Comparison of ENCODE assay signal across 1 cellular context in the genomic region with DNA sequence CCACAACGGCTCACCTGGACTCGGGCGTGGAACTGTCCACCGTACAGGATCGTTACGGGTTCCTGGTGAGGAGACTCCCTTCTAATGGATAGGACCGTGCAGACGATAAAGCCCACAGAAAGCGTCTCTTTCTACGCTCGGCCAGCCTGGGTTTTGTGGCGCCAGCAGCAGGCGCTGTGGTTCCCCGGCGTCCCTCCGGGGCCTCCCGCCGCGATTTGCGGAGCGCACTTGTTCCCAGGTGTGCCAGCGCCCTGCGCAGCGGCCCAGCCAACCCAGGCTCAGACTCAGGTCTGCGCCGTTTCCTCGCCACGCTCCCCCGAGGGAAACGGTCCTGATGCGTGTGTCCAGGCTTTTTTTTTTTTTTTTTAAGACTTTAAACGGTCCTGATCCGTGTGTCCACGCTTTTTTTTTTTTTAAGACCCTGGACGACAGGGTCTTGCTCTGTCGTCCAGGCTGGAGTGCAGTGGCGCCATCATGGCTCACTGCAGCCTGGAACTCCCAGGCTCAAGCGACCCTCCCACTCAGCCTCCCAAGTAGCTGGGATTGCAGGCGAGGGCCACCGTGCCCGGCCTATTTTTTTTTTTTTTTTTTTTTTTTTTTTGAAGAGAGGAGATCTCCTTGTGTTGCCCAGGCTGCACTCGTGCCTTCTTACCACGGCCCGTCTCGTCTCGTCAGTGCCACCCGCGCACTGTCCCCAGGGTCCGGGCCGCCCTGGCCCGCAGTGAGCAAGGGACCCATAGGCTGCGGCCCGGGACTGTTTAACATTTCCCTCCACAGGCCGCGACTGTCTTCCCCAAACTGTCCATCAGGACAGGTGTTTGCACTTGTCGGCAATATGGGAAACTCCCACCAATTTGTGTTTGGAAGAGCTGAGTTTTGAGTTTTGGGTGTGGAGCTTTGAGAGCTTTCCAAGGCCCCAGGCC.
TF ChIP-seq lines count a peak whose summit lies in the region.

No MANE protein-coding gene starts in this region.

TF ChIP-seq in HepG2, 621 proteins besides CTCF, POLR2A, EP300 and RAD21 (continued from another document and continues in another):
- TF ChIP-seq XRCC5 (optimal IDR thresholded peaks at IDR 0.05; ENCODE audit: low read length) (peak; percentile 90), GABPB1 (CRISPR knock-in tag; IDR thresholded peaks at IDR 0.05) (peak; percentile 59), ZBTB20 (CRISPR knock-in tag; IDR thresholded peaks at IDR 0.05; ENCODE audit: borderline replicate concordance, low read depth) (no peak), ZNF382 (CRISPR knock-in tag; IDR thresholded peaks at IDR 0.05; ENCODE audit: borderline replicate concordance) (no peak), PHF8 (CRISPR knock-in tag; IDR thresholded peaks at IDR 0.05) (peak; percentile 31; the same call in 1 of the 2 replicates), ZBED4 (CRISPR knock-in tag; IDR thresholded peaks at IDR 0.05; ENCODE audit: borderline replicate concordance) (no peak), ZC3H13 (CRISPR knock-in tag; IDR thresholded peaks at IDR 0.05) (no peak), ZNF768 (CRISPR knock-in tag; IDR thresholded peaks at IDR 0.05) (0 out of 2 replicates have a peak, but pooled peaks have one; percentile 13), NFE2L1 (CRISPR knock-in tag; IDR thresholded peaks at IDR 0.05; ENCODE audit: borderline replicate concordance) (no peak), PAWR (CRISPR knock-in tag; IDR thresholded peaks at IDR 0.05; ENCODE audit: borderline replicate concordance) (no peak), GZF1 (CRISPR knock-in tag; IDR thresholded peaks at IDR 0.05) (no peak), HNRNPL (IDR thresholded peaks at IDR 0.05; ENCODE audit: low read depth, low read length) (0 out of 2 replicates have a peak, but pooled peaks have one; percentile 33), SOX6 (IDR thresholded peaks at IDR 0.05) (no peak), SOX6 (CRISPR knock-in tag; IDR thresholded peaks at IDR 0.05) (peak; percentile 25; the same call in 1 of the 2 replicates), RBAK (CRISPR knock-in tag; IDR thresholded peaks at IDR 0.05) (no peak), ZFY (CRISPR knock-in tag; IDR thresholded peaks at IDR 0.05) (peak; percentile 54; the same call in 1 of the 2 replicates), TIGD3 (CRISPR knock-in tag; IDR thresholded peaks at IDR 0.05; ENCODE audit: borderline replicate concordance) (no peak), SSRP1 (CRISPR knock-in tag; IDR thresholded peaks at IDR 0.05) (no peak), ZNF296 (CRISPR knock-in tag; conservative IDR thresholded peaks at IDR 0.05) (no peak), ZNF83 (CRISPR knock-in tag; IDR thresholded peaks at IDR 0.05; ENCODE audit: borderline replicate concordance) (no peak), ZBTB7A (CRISPR knock-in tag; IDR thresholded peaks at IDR 0.05) (no peak), ZZZ3 (CRISPR knock-in tag; IDR thresholded peaks at IDR 0.05; ENCODE audit: borderline replicate concordance) (0 out of 2 replicates have a peak, but pooled peaks have one; percentile 24), ZNF747 (CRISPR knock-in tag; IDR thresholded peaks at IDR 0.05; ENCODE audit: borderline replicate concordance) (no peak), HOXA5 (CRISPR knock-in tag; IDR thresholded peaks at IDR 0.05) (peak; percentile 44; the same call in 1 of the 2 replicates), ZNF441 (CRISPR knock-in tag; IDR thresholded peaks at IDR 0.05; ENCODE audit: borderline replicate concordance) (no peak), CREB1 (IDR thresholded peaks at IDR 0.05) (no peak), CREB1 (CRISPR knock-in tag; IDR thresholded peaks at IDR 0.05) (no peak), ZNF687 (CRISPR knock-in tag; IDR thresholded peaks at IDR 0.05) (peak; percentile 73), ZC3H4 (CRISPR knock-in tag; IDR thresholded peaks at IDR 0.05; ENCODE audit: borderline replicate concordance) (no peak), ZNF614 (CRISPR knock-in tag; IDR thresholded peaks at IDR 0.05; ENCODE audit: borderline replicate concordance) (no peak), HDAC1 (CRISPR knock-in tag; IDR thresholded peaks at IDR 0.05) (peak; percentile 21; the same call in 1 of the 2 replicates)
- TF ChIP-seq, protein P1, sequence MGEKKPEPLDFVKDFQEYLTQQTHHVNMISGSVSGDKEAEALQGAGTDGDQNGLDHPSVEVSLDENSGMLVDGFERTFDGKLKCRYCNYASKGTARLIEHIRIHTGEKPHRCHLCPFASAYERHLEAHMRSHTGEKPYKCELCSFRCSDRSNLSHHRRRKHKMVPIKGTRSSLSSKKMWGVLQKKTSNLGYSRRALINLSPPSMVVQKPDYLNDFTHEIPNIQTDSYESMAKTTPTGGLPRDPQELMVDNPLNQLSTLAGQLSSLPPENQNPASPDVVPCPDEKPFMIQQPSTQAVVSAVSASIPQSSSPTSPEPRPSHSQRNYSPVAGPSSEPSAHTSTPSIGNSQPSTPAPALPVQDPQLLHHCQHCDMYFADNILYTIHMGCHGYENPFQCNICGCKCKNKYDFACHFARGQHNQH (CRISPR knock-in tag; IDR thresholded peaks at IDR 0.05) = no peak; the same call in 1 of the 2 replicates
- TF ChIP-seq, protein P2, sequence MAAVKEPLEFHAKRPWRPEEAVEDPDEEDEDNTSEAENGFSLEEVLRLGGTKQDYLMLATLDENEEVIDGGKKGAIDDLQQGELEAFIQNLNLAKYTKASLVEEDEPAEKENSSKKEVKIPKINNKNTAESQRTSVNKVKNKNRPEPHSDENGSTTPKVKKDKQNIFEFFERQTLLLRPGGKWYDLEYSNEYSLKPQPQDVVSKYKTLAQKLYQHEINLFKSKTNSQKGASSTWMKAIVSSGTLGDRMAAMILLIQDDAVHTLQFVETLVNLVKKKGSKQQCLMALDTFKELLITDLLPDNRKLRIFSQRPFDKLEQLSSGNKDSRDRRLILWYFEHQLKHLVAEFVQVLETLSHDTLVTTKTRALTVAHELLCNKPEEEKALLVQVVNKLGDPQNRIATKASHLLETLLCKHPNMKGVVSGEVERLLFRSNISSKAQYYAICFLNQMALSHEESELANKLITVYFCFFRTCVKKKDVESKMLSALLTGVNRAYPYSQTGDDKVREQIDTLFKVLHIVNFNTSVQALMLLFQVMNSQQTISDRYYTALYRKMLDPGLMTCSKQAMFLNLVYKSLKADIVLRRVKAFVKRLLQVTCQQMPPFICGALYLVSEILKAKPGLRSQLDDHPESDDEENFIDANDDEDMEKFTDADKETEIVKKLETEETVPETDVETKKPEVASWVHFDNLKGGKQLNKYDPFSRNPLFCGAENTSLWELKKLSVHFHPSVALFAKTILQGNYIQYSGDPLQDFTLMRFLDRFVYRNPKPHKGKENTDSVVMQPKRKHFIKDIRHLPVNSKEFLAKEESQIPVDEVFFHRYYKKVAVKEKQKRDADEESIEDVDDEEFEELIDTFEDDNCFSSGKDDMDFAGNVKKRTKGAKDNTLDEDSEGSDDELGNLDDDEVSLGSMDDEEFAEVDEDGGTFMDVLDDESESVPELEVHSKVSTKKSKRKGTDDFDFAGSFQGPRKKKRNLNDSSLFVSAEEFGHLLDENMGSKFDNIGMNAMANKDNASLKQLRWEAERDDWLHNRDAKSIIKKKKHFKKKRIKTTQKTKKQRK (IDR thresholded peaks at IDR 0.05; ENCODE audit: low read length) = no peak
- TF ChIP-seq, protein P3, sequence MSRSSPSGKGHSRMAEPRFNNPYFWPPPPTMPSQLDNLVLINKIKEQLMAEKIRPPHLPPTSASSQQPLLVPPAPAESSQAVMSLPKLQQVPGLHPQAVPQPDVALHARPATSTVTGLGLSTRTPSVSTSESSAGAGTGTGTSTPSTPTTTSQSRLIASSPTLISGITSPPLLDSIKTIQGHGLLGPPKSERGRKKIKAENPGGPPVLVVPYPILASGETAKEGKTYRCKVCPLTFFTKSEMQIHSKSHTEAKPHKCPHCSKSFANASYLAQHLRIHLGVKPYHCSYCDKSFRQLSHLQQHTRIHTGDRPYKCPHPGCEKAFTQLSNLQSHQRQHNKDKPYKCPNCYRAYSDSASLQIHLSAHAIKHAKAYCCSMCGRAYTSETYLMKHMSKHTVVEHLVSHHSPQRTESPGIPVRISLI (CRISPR knock-in tag; IDR thresholded peaks at IDR 0.05; ENCODE audit: borderline replicate concordance) = peak; percentile 63; the same call in 1 of the 2 replicates
- TF ChIP-seq, protein P4, sequence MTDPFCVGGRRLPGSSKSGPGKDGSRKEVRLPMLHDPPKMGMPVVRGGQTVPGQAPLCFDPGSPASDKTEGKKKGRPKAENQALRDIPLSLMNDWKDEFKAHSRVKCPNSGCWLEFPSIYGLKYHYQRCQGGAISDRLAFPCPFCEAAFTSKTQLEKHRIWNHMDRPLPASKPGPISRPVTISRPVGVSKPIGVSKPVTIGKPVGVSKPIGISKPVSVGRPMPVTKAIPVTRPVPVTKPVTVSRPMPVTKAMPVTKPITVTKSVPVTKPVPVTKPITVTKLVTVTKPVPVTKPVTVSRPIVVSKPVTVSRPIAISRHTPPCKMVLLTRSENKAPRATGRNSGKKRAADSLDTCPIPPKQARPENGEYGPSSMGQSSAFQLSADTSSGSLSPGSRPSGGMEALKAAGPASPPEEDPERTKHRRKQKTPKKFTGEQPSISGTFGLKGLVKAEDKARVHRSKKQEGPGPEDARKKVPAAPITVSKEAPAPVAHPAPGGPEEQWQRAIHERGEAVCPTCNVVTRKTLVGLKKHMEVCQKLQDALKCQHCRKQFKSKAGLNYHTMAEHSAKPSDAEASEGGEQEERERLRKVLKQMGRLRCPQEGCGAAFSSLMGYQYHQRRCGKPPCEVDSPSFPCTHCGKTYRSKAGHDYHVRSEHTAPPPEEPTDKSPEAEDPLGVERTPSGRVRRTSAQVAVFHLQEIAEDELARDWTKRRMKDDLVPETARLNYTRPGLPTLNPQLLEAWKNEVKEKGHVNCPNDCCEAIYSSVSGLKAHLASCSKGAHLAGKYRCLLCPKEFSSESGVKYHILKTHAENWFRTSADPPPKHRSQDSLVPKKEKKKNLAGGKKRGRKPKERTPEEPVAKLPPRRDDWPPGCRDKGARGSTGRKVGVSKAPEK (CRISPR knock-in tag; IDR thresholded peaks at IDR 0.05; ENCODE audit: borderline replicate concordance) = 0 out of 2 replicates have a peak, but pooled peaks have one; percentile 81
